In the genomic region with DNA sequence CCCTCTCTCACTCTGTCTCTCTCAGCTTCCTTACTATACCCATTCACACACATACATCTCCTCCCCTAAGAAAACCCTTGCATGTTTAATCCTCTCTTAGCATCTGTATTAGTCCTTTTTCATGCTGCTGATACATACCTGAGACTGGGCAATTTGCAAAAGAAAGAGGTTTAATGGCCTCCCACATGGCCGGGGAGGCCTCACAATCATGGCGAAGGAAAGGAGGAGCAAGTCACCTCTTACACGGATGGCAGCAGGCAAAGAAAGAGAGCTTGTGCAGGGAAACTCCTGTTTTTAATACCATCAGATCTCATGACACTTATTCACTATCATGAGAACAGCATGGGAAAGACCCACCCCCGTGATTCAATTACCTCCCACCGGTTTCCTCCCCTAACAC, we compare ENCODE assay signal across 1 cellular context.
TF ChIP-seq lines count a peak whose summit lies in the region.

No MANE protein-coding gene starts in this region.

TF ChIP-seq in GM23338, 12 proteins besides CTCF, POLR2A, EP300 and RAD21 (continued from another document):
- TF ChIP-seq, protein P1, sequence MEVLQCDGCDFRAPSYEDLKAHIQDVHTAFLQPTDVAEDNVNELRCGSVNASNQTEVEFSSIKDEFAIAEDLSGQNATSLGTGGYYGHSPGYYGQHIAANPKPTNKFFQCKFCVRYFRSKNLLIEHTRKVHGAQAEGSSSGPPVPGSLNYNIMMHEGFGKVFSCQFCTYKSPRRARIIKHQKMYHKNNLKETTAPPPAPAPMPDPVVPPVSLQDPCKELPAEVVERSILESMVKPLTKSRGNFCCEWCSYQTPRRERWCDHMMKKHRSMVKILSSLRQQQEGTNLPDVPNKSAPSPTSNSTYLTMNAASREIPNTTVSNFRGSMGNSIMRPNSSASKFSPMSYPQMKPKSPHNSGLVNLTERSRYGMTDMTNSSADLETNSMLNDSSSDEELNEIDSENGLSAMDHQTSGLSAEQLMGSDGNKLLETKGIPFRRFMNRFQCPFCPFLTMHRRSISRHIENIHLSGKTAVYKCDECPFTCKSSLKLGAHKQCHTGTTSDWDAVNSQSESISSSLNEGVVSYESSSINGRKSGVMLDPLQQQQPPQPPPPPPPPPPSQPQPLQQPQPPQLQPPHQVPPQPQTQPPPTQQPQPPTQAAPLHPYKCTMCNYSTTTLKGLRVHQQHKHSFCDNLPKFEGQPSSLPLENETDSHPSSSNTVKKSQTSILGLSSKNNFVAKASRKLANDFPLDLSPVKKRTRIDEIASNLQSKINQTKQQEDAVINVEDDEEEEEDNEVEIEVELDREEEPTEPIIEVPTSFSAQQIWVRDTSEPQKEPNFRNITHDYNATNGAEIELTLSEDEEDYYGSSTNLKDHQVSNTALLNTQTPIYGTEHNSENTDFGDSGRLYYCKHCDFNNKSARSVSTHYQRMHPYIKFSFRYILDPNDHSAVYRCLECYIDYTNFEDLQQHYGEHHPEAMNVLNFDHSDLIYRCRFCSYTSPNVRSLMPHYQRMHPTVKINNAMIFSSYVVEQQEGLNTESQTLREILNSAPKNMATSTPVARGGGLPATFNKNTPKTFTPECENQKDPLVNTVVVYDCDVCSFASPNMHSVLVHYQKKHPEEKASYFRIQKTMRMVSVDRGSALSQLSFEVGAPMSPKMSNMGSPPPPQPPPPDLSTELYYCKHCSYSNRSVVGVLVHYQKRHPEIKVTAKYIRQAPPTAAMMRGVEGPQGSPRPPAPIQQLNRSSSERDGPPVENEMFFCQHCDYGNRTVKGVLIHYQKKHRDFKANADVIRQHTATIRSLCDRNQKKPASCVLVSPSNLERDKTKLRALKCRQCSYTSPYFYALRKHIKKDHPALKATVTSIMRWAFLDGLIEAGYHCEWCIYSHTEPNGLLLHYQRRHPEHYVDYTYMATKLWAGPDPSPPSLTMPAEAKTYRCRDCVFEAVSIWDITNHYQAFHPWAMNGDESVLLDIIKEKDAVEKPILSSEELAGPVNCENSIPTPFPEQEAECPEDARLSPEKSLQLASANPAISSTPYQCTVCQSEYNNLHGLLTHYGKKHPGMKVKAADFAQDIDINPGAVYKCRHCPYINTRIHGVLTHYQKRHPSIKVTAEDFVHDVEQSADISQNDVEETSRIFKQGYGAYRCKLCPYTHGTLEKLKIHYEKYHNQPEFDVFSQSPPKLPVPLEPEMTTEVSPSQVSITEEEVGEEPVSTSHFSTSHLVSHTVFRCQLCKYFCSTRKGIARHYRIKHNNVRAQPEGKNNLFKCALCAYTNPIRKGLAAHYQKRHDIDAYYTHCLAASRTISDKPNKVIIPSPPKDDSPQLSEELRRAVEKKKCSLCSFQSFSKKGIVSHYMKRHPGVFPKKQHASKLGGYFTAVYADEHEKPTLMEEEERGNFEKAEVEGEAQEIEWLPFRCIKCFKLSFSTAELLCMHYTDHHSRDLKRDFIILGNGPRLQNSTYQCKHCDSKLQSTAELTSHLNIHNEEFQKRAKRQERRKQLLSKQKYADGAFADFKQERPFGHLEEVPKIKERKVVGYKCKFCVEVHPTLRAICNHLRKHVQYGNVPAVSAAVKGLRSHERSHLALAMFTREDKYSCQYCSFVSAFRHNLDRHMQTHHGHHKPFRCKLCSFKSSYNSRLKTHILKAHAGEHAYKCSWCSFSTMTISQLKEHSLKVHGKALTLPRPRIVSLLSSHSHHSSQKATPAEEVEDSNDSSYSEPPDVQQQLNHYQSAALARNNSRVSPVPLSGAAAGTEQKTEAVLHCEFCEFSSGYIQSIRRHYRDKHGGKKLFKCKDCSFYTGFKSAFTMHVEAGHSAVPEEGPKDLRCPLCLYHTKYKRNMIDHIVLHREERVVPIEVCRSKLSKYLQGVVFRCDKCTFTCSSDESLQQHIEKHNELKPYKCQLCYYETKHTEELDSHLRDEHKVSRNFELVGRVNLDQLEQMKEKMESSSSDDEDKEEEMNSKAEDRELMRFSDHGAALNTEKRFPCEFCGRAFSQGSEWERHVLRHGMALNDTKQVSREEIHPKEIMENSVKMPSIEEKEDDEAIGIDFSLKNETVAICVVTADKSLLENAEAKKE (CRISPR knock-in tag; IDR thresholded peaks at IDR 0.05): no peak
- no peak for TF ChIP-seq EZH2phosphoT487 (IDR thresholded peaks at IDR 0.05; ENCODE audit: unreplicated experiment)
- TF ChIP-seq EZH2 (IDR thresholded peaks at IDR 0.05; ENCODE audit: low read depth, unreplicated experiment): no peak
- no peak for TF ChIP-seq ETS1 (IDR thresholded peaks at IDR 0.05)
- no peak for TF ChIP-seq ZNF331 (CRISPR knock-in tag; IDR thresholded peaks at IDR 0.05; ENCODE audit: low read depth)
